ENCODE assay signal across 8 cellular contexts in the genomic region with DNA sequence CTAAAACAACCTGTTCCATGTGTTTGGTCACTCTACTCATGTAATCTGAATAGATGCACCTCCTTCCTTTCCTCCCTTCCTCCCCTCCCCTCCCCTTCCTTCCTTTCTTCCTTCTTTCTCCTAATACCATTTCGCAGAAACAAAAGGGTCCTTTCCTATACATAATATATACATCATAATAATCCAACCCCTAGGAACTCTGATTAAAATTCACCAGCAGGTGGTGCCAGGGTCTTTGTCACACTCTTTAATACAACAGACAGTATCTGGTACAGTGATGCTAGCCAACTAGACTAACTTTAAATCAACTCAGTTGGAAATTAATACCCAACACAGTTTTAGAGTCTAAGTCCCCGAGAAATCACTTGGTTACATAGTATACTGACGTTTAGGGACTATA. TPM values are rescaled to one million over a fixed set of nuclear protein-coding genes. Genes with fewer than 3 reads are reported as not detected.
DNase-seq lines count a peak whose midpoint lies in the region; ATAC-seq and TF ChIP-seq lines count a peak whose summit lies in the region.

No MANE protein-coding gene starts in this region.

- H3K27ac ChIP-seq in HCT116 (ENCODE audit: low read depth, low read length) (no peak overlapping the region), esophagus muscularis mucosa (replicated peaks in 1 of 4) (no peak overlapping the region), neural progenitor cell (no peak overlapping the region)

- POLR2A ChIA-PET in HCT116 (lab: Charles Lee) = interaction anchor here (0.9 kb wide), 1 partner anchor 9 kb away, joined by 3 read pairs; no protein-coding TSS in a partner anchor

- intact Hi-C loops in HCT116 (cut with micrococcal nuclease) (loop anchor here (1.0 kb wide), 2 partner anchors 219 to 434 kb away; no protein-coding TSS in a partner anchor), esophagus muscularis mucosa (cut with DNase I) (loop anchor here (5.0 kb wide), 1 partner anchor 218 kb away; no protein-coding TSS in a partner anchor)

- H3K4me1 ChIP-seq in HCT116 (ENCODE audit: control insufficient read depth in 1 of 2, insufficient read depth in 2 of 2, low read length in 2 of 2) (no peaks in the 10 kb centered on the region), esophagus muscularis mucosa (peaks cover 0 to 10% (median 2%) of the 10 kb centered on the region in 4 donors), neural progenitor cell (no peaks in the 10 kb centered on the region)

- no peak overlapping the region for H3K4me3 Mint-ChIP-seq in neural progenitor cell

- H3K27me3 ChIP-seq in HCT116 (ENCODE audit: insufficient read depth, low read length) = no peaks in the 10 kb centered on the region
- no peaks in the 10 kb centered on the region for H3K27me3 ChIP-seq in esophagus muscularis mucosa
- H3K27me3 ChIP-seq in neural progenitor cell = no peaks in the 10 kb centered on the region

- peak; percentile 62 for TF ChIP-seq RAD21 in HCT116 (IDR thresholded peaks at IDR 0.05; ENCODE audit: low read depth)

- CTCF ChIA-PET in HCT116 (lab: Charles Lee) = interaction anchor here (1.5 to 2.8 kb wide), 2 partner anchors 9 to 219 kb away, joined by 6 to 17 read pairs; no protein-coding TSS in a partner anchor

- BruUV-seq in HCT116 (replicated peaks; lab: Mats Ljungman, UMichigan) = no TSS peak

- peak; percentile 84 for ATAC-seq in HCT116
- ATAC-seq in HG02973 (IDR thresholded peaks at IDR 0.05; ENCODE audit: unreplicated experiment) = no peak
- ATAC-seq in HG03135 (IDR thresholded peaks at IDR 0.05; ENCODE audit: unreplicated experiment) = no peak

- H4K20me1 ChIP-seq in HCT116 (ENCODE audit: insufficient read depth) (no peaks in the 10 kb centered on the region), neural progenitor cell (ENCODE audit: low read depth) (peaks cover 6% of the 10 kb centered on the region)

- no peaks in the 10 kb centered on the region for H3K27me3 Mint-ChIP-seq in neural progenitor cell (ENCODE audit: insufficient read depth, low read depth)

- no peaks in the 10 kb centered on the region for H3K4me1 Mint-ChIP-seq in neural progenitor cell

- peak; percentile 31 to 52 (median 40); a peak in 4 of 6 replicates for TF ChIP-seq CTCF in HCT116 (IDR thresholded peaks at IDR 0.05 in 2 of 3, conservative IDR thresholded peaks at IDR 0.05 in 1 of 3; ENCODE audit: borderline replicate concordance in 1 of 3, insufficient read depth in 1 of 3, low read depth in 2 of 3, low read length in 2 of 3)
- TF ChIP-seq CTCF in esophagus muscularis mucosa (IDR thresholded peaks at IDR 0.05) = peak; percentile 57 to 68 (median 57)
- peak; percentile 34 for TF ChIP-seq CTCF in neural progenitor cell (IDR thresholded peaks at IDR 0.05)

- no peak overlapping the region for H3K27ac Mint-ChIP-seq in neural progenitor cell

- H2AFZ ChIP-seq in HCT116 (ENCODE audit: low read depth, low read length, poor library complexity, severe bottlenecking) (no peak overlapping the region), neural progenitor cell (replicated peaks) (no peak overlapping the region)

- DNase-seq in COR-L47 (lab: John Stamatoyannopoulos, UW) (peak; percentile 30), HCT116 (ENCODE audit: low read depth, low spot score) (peak; percentile 28), NCI-H345 treated with DMSO at 0.1 percent for 48 hours (lab: John Stamatoyannopoulos, UW; ENCODE audit: unreplicated experiment) (peak; percentile 39), esophagus muscularis mucosa (ENCODE audit: extremely low spot score) (no peak), neural progenitor cell (ENCODE audit: low spot score) (no peak)
- peak; percentile 42 for DNase-seq in activated CD4-positive, alpha-beta T cell treated with anti-CD3 and anti-CD28 coated beads, Interleukin-2, amount 50 U/mL, for 1 hour

- no peaks in the 10 kb centered on the region for H3K9me3 ChIP-seq in HCT116 (ENCODE audit: control insufficient read depth in 1 of 2, insufficient read depth in 1 of 2, low read depth in 1 of 2, low read length in 2 of 2)
- H3K9me3 ChIP-seq in esophagus muscularis mucosa = no peaks in the 10 kb centered on the region
- H3K9me3 ChIP-seq in neural progenitor cell (ENCODE audit: low read depth) = no peaks in the 10 kb centered on the region

- H3F3A ChIP-seq in neural progenitor cell (ENCODE audit: low read depth) = no peaks in the 10 kb centered on the region

- no peak for TF ChIP-seq POLR2A in HCT116 (IDR thresholded peaks at IDR 0.05; ENCODE audit: borderline replicate concordance, extremely low read depth, insufficient read depth, insufficient read length)
- TF ChIP-seq POLR2A in esophagus muscularis mucosa (IDR thresholded peaks at IDR 0.05; ENCODE audit: low read depth) = no peak

- RAD21 ChIA-PET in HCT116 (lab: Charles Lee; ENCODE audit: low non-redundant PET in 1 of 2, low total read pairs in 2 of 2, uncharacterized antibody in 2 of 2, unreplicated experiment in 2 of 2) = interaction anchor here (0.5 to 1.3 kb wide), 3 partner anchors 219 to 222 kb away, joined by 3 to 12 read pairs (median 4); no protein-coding TSS in a partner anchor

- TF ChIP-seq EP300 in esophagus muscularis mucosa (IDR thresholded peaks at IDR 0.05) = no peak

- H3K36me3 ChIP-seq in HCT116 (ENCODE audit: control insufficient read depth in 1 of 2, insufficient read depth in 2 of 2, low read length in 2 of 2) = peaks cover 24 to 27% of the 10 kb centered on the region in 2 experiments; a peak in 3 of 4 replicates
- H3K36me3 ChIP-seq in esophagus muscularis mucosa = peaks cover 23 to 92% (median 55%) of the 10 kb centered on the region in 4 donors
- H3K36me3 ChIP-seq in neural progenitor cell = peaks cover 13% of the 10 kb centered on the region

- no peak overlapping the region for H3K4me3 ChIP-seq in HCT116 (replicated peaks in 1 of 2; ENCODE audit: low read depth in 1 of 2, low read length in 2 of 2)
- H3K4me3 ChIP-seq in esophagus muscularis mucosa = no peak overlapping the region
- H3K4me3 ChIP-seq in neural progenitor cell = no peak overlapping the region

- no peaks in the 10 kb centered on the region for H3K79me2 ChIP-seq in HCT116 (ENCODE audit: insufficient read depth, low read length)
- no peaks in the 10 kb centered on the region for H3K79me2 ChIP-seq in neural progenitor cell (ENCODE audit: low read depth)

- H3K9me2 ChIP-seq in HCT116 (ENCODE audit: insufficient read depth) = no peaks in the 10 kb centered on the region

- H3K4me2 ChIP-seq in HCT116 (ENCODE audit: low read length) (no peak overlapping the region), neural progenitor cell (no peak overlapping the region)

- H3K9ac ChIP-seq in HCT116 (ENCODE audit: low read length) (no peak overlapping the region), neural progenitor cell (no peak overlapping the region)

- WGBS in esophagus muscularis mucosa = 49% methylated on average over 3 of the region's 3 CpGs

- H3K9me3 Mint-ChIP-seq in neural progenitor cell = no peaks in the 10 kb centered on the region

- H3K36me3 Mint-ChIP-seq in neural progenitor cell = peaks cover 14% of the 10 kb centered on the region

TF ChIP-seq in HCT116, 20 proteins besides CTCF, POLR2A, EP300 and RAD21:
- TF ChIP-seq SP1 (IDR thresholded peaks at IDR 0.05; ENCODE audit: low read depth) (no peak), CBX3 (IDR thresholded peaks at IDR 0.05; ENCODE audit: low read depth) (no peak), TCF7L2 (IDR thresholded peaks at IDR 0.05; ENCODE audit: borderline replicate concordance, extremely low read depth, insufficient read depth, insufficient read length) (no peak), EGR1 (IDR thresholded peaks at IDR 0.05; ENCODE audit: low read depth) (no peak), ZFX (IDR thresholded peaks at IDR 0.05) (no peak), YY1 (IDR thresholded peaks at IDR 0.05; ENCODE audit: extremely low read depth, insufficient replicate concordance, low read depth, low read length) (no peak), ELF1 (IDR thresholded peaks at IDR 0.05; ENCODE audit: borderline replicate concordance, low read depth) (no peak), ZNF274 (IDR thresholded peaks at IDR 0.05; ENCODE audit: low read depth, low read length) (no peak), MAX (IDR thresholded peaks at IDR 0.05) (no peak), EZH2 (IDR thresholded peaks at IDR 0.05) (no peak), JUND (IDR thresholded peaks at IDR 0.05) (no peak), SRF (IDR thresholded peaks at IDR 0.05; ENCODE audit: low read depth) (no peak), POLR2AphosphoS5 (IDR thresholded peaks at IDR 0.05; ENCODE audit: low read depth, low read length) (no peak), CEBPB (IDR thresholded peaks at IDR 0.05; ENCODE audit: low read depth) (no peak)
- TF ChIP-seq, protein P1, sequence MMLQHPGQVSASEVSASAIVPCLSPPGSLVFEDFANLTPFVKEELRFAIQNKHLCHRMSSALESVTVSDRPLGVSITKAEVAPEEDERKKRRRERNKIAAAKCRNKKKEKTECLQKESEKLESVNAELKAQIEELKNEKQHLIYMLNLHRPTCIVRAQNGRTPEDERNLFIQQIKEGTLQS (IDR thresholded peaks at IDR 0.05) = no peak
- TF ChIP-seq, protein P2, sequence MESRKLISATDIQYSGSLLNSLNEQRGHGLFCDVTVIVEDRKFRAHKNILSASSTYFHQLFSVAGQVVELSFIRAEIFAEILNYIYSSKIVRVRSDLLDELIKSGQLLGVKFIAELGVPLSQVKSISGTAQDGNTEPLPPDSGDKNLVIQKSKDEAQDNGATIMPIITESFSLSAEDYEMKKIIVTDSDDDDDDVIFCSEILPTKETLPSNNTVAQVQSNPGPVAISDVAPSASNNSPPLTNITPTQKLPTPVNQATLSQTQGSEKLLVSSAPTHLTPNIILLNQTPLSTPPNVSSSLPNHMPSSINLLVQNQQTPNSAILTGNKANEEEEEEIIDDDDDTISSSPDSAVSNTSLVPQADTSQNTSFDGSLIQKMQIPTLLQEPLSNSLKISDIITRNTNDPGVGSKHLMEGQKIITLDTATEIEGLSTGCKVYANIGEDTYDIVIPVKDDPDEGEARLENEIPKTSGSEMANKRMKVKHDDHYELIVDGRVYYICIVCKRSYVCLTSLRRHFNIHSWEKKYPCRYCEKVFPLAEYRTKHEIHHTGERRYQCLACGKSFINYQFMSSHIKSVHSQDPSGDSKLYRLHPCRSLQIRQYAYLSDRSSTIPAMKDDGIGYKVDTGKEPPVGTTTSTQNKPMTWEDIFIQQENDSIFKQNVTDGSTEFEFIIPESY (IDR thresholded peaks at IDR 0.05; ENCODE audit: extremely low read depth, insufficient replicate concordance, low read length) = no peak

RNA-seq across cellular contexts. Expression of gene GPCPD1, which starts 41.8 kb away (rescaled TPM):
- 20.8 TPM for total RNA-seq in HCT116 (2021; ENCODE audit: unreplicated experiment)
- 9.2 and 9.7 TPM in 2 replicates for polyA plus RNA-seq in HCT116 (2012)
- total RNA-seq in esophagus muscularis mucosa = 10 to 100 TPM; 14.5 to 38.3 (median 20.6) TPM
- 33.3 and 57.3 TPM in 2 replicates for total RNA-seq in neural progenitor cell (ENCODE audit: low replicate concordance)

Comparison
In these comparisons a context has a peak if more than half of its experiments do, and no peak if none do; other contexts are left out.
1. DNase-seq: peak in COR-L47 (single experiment), HCT116 (single experiment), NCI-H345 treated with DMSO at 0.1 percent for 48 hours (single experiment) and activated CD4-positive, alpha-beta T cell treated with anti-CD3 and anti-CD28 coated beads, Interleukin-2, amount 50 U/mL, for 1 hour (single experiment); none in esophagus muscularis mucosa (single experiment) and neural progenitor cell (single experiment).
2. Peak in every context shown above with its lines, with median percentiles within 50 percentile points of each other: CTCF ChIP-seq.